1 cellular context compared by ENCODE assay signal in the genomic region with DNA sequence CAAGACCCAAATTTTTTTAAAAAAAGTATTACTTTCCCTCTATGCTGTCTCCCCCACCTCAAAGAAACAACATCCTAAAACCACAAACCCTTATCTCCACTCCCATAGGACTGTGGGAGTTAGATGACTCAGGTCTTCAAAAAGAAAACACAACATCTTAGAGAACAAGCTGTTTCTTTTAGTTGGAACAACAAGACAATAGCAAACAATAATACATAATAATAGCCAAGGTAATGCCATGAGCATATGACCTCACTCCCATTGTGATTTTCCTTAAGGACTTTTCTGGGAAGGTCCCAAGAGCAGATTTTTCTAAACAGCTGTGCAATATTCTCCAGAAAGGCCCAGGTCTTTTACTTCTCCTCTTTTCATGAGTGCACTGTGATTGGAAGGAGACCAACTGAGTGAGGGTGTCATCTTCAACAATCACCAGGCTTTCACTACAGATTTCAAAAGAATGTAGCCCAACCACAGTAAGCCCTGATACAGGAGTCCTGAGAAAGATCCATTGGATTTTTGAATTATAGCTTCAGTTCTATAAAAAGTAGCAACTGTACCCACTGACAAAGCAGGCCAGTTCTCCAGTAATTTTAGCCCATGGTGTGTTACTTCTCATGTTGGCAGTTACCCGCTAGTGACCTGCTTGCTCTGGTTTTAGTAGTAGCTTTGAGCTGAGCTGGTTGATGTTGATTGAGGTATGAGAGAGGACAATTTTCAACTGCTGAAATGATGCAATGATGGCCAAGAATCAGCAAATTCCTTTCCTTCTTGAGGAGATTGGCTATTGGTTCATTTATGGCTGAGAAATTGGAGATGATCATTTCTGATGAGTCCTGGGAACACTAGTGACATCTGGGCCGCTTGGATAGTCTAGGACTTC.
TF ChIP-seq lines count a peak whose summit lies in the region.

No MANE protein-coding gene starts in this region.

TF ChIP-seq in K562, 482 proteins besides CTCF, POLR2A, EP300 and RAD21 (continued from another document):
- TF ChIP-seq, protein P1, sequence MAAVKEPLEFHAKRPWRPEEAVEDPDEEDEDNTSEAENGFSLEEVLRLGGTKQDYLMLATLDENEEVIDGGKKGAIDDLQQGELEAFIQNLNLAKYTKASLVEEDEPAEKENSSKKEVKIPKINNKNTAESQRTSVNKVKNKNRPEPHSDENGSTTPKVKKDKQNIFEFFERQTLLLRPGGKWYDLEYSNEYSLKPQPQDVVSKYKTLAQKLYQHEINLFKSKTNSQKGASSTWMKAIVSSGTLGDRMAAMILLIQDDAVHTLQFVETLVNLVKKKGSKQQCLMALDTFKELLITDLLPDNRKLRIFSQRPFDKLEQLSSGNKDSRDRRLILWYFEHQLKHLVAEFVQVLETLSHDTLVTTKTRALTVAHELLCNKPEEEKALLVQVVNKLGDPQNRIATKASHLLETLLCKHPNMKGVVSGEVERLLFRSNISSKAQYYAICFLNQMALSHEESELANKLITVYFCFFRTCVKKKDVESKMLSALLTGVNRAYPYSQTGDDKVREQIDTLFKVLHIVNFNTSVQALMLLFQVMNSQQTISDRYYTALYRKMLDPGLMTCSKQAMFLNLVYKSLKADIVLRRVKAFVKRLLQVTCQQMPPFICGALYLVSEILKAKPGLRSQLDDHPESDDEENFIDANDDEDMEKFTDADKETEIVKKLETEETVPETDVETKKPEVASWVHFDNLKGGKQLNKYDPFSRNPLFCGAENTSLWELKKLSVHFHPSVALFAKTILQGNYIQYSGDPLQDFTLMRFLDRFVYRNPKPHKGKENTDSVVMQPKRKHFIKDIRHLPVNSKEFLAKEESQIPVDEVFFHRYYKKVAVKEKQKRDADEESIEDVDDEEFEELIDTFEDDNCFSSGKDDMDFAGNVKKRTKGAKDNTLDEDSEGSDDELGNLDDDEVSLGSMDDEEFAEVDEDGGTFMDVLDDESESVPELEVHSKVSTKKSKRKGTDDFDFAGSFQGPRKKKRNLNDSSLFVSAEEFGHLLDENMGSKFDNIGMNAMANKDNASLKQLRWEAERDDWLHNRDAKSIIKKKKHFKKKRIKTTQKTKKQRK (IDR thresholded peaks at IDR 0.05; ENCODE audit: borderline replicate concordance, low read depth, low read length), result no peak
- TF ChIP-seq ZNF445 (CRISPR knock-in tag; IDR thresholded peaks at IDR 0.05; ENCODE audit: low read depth) (no peak), ZNF699 (CRISPR knock-in tag; IDR thresholded peaks at IDR 0.05; ENCODE audit: insufficient replicate concordance) (no peak), ZNF253 (CRISPR knock-in tag; conservative IDR thresholded peaks at IDR 0.05) (no peak), ZNF121 (CRISPR knock-in tag; conservative IDR thresholded peaks at IDR 0.05) (no peak), GATA2 (CRISPR knock-in tag; IDR thresholded peaks at IDR 0.05) (peak; percentile 26; the same call in 1 of the 2 replicates), HNRNPH1 (optimal IDR thresholded peaks at IDR 0.05; ENCODE audit: low read depth, low read length) (no peak), KAT7 (CRISPR knock-in tag; IDR thresholded peaks at IDR 0.05; ENCODE audit: borderline replicate concordance) (no peak), PHF8 (IDR thresholded peaks at IDR 0.05; ENCODE audit: borderline replicate concordance, low read length) (no peak), MAFG (tag; conservative IDR thresholded peaks at IDR 0.05) (peak; percentile 78), KDM1A (IDR thresholded peaks at IDR 0.05) (peak; percentile 86 to 90), CREB1 (IDR thresholded peaks at IDR 0.05) (0 out of 2 replicates have a peak, but pooled peaks have one; percentile 15), CREB1 (CRISPR knock-in tag; IDR thresholded peaks at IDR 0.05) (no peak), COPS2 (conservative IDR thresholded peaks at IDR 0.05) (no peak), SMAD1 (IDR thresholded peaks at IDR 0.05; ENCODE audit: low read depth, low read length, partially characterized antibody) (no peak), CBX2 (IDR thresholded peaks at IDR 0.05; ENCODE audit: insufficient read depth, low read length, poor library complexity, severe bottlenecking) (no peak), POU5F1 (IDR thresholded peaks at IDR 0.05; ENCODE audit: borderline replicate concordance, low read depth, low read length, partially characterized antibody) (no peak), SMARCA5 (IDR thresholded peaks at IDR 0.05) (no peak), NR4A1 (CRISPR knock-in tag; IDR thresholded peaks at IDR 0.05) (no peak), NR4A1 (tag; IDR thresholded peaks at IDR 0.05) (0 out of 2 replicates have a peak, but pooled peaks have one; percentile 46), ARHGAP35 (IDR thresholded peaks at IDR 0.05; ENCODE audit: partially characterized antibody) (no peak), ZKSCAN3 (CRISPR knock-in tag; IDR thresholded peaks at IDR 0.05) (no peak), BRD9 (IDR thresholded peaks at IDR 0.05; ENCODE audit: low read depth, partially characterized antibody) (peak; percentile 6)
- TF ChIP-seq, protein P2, sequence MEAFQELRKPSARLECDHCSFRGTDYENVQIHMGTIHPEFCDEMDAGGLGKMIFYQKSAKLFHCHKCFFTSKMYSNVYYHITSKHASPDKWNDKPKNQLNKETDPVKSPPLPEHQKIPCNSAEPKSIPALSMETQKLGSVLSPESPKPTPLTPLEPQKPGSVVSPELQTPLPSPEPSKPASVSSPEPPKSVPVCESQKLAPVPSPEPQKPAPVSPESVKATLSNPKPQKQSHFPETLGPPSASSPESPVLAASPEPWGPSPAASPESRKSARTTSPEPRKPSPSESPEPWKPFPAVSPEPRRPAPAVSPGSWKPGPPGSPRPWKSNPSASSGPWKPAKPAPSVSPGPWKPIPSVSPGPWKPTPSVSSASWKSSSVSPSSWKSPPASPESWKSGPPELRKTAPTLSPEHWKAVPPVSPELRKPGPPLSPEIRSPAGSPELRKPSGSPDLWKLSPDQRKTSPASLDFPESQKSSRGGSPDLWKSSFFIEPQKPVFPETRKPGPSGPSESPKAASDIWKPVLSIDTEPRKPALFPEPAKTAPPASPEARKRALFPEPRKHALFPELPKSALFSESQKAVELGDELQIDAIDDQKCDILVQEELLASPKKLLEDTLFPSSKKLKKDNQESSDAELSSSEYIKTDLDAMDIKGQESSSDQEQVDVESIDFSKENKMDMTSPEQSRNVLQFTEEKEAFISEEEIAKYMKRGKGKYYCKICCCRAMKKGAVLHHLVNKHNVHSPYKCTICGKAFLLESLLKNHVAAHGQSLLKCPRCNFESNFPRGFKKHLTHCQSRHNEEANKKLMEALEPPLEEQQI (IDR thresholded peaks at IDR 0.05), result peak; percentile 82; the same call in 1 of the 2 replicates
- TF ChIP-seq, protein P3, sequence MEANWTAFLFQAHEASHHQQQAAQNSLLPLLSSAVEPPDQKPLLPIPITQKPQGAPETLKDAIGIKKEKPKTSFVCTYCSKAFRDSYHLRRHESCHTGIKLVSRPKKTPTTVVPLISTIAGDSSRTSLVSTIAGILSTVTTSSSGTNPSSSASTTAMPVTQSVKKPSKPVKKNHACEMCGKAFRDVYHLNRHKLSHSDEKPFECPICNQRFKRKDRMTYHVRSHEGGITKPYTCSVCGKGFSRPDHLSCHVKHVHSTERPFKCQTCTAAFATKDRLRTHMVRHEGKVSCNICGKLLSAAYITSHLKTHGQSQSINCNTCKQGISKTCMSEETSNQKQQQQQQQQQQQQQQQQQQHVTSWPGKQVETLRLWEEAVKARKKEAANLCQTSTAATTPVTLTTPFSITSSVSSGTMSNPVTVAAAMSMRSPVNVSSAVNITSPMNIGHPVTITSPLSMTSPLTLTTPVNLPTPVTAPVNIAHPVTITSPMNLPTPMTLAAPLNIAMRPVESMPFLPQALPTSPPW (CRISPR knock-in tag; IDR thresholded peaks at IDR 0.05), result peak; percentile 60
- TF ChIP-seq, protein P4, sequence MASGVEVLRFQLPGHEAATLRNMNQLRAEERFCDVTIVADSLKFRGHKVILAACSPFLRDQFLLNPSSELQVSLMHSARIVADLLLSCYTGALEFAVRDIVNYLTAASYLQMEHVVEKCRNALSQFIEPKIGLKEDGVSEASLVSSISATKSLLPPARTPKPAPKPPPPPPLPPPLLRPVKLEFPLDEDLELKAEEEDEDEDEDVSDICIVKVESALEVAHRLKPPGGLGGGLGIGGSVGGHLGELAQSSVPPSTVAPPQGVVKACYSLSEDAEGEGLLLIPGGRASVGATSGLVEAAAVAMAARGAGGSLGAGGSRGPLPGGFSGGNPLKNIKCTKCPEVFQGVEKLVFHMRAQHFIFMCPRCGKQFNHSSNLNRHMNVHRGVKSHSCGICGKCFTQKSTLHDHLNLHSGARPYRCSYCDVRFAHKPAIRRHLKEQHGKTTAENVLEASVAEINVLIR (CRISPR knock-in tag; IDR thresholded peaks at IDR 0.05), result no peak
